8 cellular contexts compared by ENCODE assay signal in the genomic region with DNA sequence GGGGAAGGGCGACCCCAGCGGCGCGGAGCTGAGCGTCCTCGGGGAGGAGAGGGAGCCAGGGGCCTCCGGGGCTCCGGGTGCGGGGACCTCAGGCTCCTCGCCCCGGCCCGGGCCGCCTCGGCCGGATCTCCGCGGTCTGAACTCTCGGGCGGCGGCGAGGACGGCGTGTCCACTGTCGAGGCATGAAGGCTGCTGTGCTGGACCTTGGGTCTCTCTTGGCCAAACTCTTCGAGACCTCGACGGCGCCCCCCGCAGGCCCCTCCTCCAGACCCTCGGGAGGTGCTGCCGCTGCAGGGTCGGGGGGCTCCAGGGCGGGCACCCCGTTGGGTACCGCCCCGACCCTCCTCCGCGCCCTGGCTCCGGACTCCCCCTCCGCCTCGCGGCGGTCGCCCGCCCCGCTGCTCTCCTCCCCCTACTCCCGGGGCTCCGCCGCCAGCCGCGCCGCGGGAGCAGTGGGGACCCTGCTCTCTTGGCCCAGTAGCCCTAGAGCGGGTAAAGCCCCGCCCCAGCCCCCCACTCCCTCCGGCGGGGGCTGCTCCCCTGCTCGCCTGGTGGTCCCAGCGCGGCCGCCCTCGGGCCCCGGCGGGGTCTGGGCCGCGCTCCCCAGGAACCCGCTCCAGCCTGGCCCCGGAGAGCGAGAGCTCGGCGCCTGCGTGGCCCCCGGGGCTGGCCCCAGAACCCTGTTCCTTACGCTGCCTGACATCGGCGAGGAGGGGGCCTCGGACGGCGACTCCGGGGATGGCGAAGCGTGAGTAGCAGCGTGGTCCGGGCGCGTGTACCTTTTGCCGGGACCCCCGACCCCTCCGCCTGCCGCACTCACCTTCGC. TPM values are rescaled to one million over a fixed set of nuclear protein-coding genes. Genes with fewer than 3 reads are reported as not detected.
A peak's percentile ranks its signal among the peaks of the same experiment; 100 is the strongest.
DNase-seq lines count a peak whose midpoint lies in the region; ATAC-seq, FAIRE-seq and TF ChIP-seq lines count a peak whose summit lies in the region.

No MANE protein-coding gene starts in this region.

- peak overlapping the region; percentile 85 for H3K4me2 ChIP-seq in mammary epithelial cell (ENCODE audit: insufficient read depth, low read depth, low read length)

- TF ChIP-seq CTCF in D721Med (IDR thresholded peaks at IDR 0.05; ENCODE audit: insufficient read depth, missing control alignments) (no peak), mammary epithelial cell (conservative IDR thresholded peaks at IDR 0.05 in 1 of 2, IDR thresholded peaks at IDR 0.05 in 1 of 2; ENCODE audit: extremely low read depth in 1 of 2, insufficient read depth in 1 of 2, low read depth in 1 of 2, low read length in 2 of 2) (no peak), liver (IDR thresholded peaks at IDR 0.05; ENCODE audit: low read depth, low read length, missing input control) (no peak), thoracic aorta (IDR thresholded peaks at IDR 0.05) (no peak)

- peak; percentile 30 for DNase-seq in D721Med (ENCODE audit: insufficient read length, low spot score)
- DNase-seq in mammary epithelial cell: no peak
- no peak for DNase-seq in thoracic aorta (ENCODE audit: low spot score)
- no peak for DNase-seq in AML-193 (lab: John Stamatoyannopoulos, UW)
- DNase-seq in DMS79 (lab: John Stamatoyannopoulos, UW): no peak

- no TSS peak for BruUV-seq in mammary epithelial cell (replicated peaks; lab: Mats Ljungman, UMichigan)

- TF ChIP-seq RAD21 in liver (IDR thresholded peaks at IDR 0.05): no peak

- intact Hi-C loops in mammary epithelial cell (cut with micrococcal nuclease): no loop called here

- H3K9me3 ChIP-seq in HUES48 (ENCODE audit: control insufficient read depth, insufficient read depth, low read length) (no peaks in the 10 kb centered on the region), mammary epithelial cell (replicated peaks; ENCODE audit: insufficient read depth, low read length) (no peaks in the 10 kb centered on the region), liver (ENCODE audit: control insufficient read depth in 4 of 4, low read length in 3 of 4) (no peaks in the 10 kb centered on the region), thoracic aorta (no peaks in the 10 kb centered on the region)

- in situ Hi-C loops in mammary epithelial cell (cut with MboI; ENCODE audit: low sequenced_read_pairs in 2 of 2): no loop called here

- no peak overlapping the region for H3K27ac ChIP-seq in HUES48 (ENCODE audit: low read depth, low read length)
- H3K27ac ChIP-seq in mammary epithelial cell (ENCODE audit: insufficient read depth, low read depth, low read length): no peak overlapping the region
- H3K27ac ChIP-seq in liver (ENCODE audit: low read depth in 1 of 2, low read length in 2 of 2): no peak overlapping the region
- H3K27ac ChIP-seq in thoracic aorta: no peak overlapping the region

- CTCF ChIA-PET in mammary epithelial cell (lab: Charles Lee; ENCODE audit: low non-redundant PET): no interaction called here

- WGBS in mammary epithelial cell (ENCODE audit: low coverage, missing lambda C conversion rate): 16% methylated on average over 23 of the region's 91 CpGs
- WGBS in liver: 6% methylated on average over 91 of the region's 91 CpGs

- ATAC-seq in GM21360 (IDR thresholded peaks at IDR 0.05; ENCODE audit: unreplicated experiment) (peak; percentile 33), thoracic aorta (ENCODE audit: insufficient number of reproducible peaks, low FRiP score, low read depth) (no peak)

- dilution Hi-C loops in mammary epithelial cell (cut with HindIII; ENCODE audit: low sequenced_read_pairs): no loop called here

- H3K4me3 ChIP-seq in HUES48 (ENCODE audit: low read depth, low read length) (peak overlapping the region; percentile 60), mammary epithelial cell (replicated peaks in 1 of 3; ENCODE audit: insufficient read depth in 1 of 3, low read depth in 2 of 3, low read length in 3 of 3) (peak overlapping the region; percentile 6 to 36 (median 11)), liver (ENCODE audit: low read depth in 1 of 3, low read length in 3 of 3) (peak overlapping the region in 2 of 3 donors; percentile 58 to 83), thoracic aorta (peak overlapping the region; percentile 76)

- H3K4me1 ChIP-seq in HUES48 (ENCODE audit: control insufficient read depth, insufficient read depth, low read length): peaks cover 15% of the 10 kb centered on the region
- peaks cover 9% of the 10 kb centered on the region for H3K4me1 ChIP-seq in mammary epithelial cell (ENCODE audit: insufficient read depth, low read length)
- peaks cover 0 to 15% (median 5%) of the 10 kb centered on the region in 4 donors for H3K4me1 ChIP-seq in liver (ENCODE audit: control insufficient read depth in 4 of 4, insufficient read depth in 4 of 4, low read length in 3 of 4)
- H3K4me1 ChIP-seq in thoracic aorta (ENCODE audit: control insufficient read depth in 1 of 2, low read depth in 2 of 2): peaks cover 10 to 16% of the 10 kb centered on the region in 2 donors

- peak overlapping the region; percentile 56 for H2AFZ ChIP-seq in mammary epithelial cell (ENCODE audit: low read depth, low read length)

- H3K27me3 ChIP-seq in HUES48 (ENCODE audit: control insufficient read depth, insufficient read depth, low read length) (peaks cover 38% of the 10 kb centered on the region), mammary epithelial cell (ENCODE audit: insufficient read depth, low read length) (peaks cover 20% of the 10 kb centered on the region), liver (ENCODE audit: control insufficient read depth in 4 of 4, insufficient read depth in 4 of 4, low read length in 3 of 4) (no peaks in the 10 kb centered on the region), thoracic aorta (replicated peaks; ENCODE audit: insufficient read depth) (no peaks in the 10 kb centered on the region)

- H4K20me1 ChIP-seq in mammary epithelial cell (ENCODE audit: insufficient read depth, low read length): no peaks in the 10 kb centered on the region

- no peak for FAIRE-seq in D721Med (lab: Jason Lieb, UNC)

- H3K9ac ChIP-seq in HUES48 (ENCODE audit: low read depth, low read length): peak overlapping the region; percentile 59
- H3K9ac ChIP-seq in mammary epithelial cell (ENCODE audit: insufficient read depth, low read length): no peak overlapping the region
- H3K9ac ChIP-seq in liver (ENCODE audit: low read depth in 1 of 2, low read length in 2 of 2): no peak overlapping the region

- no peaks in the 10 kb centered on the region for H3K36me3 ChIP-seq in HUES48 (ENCODE audit: control insufficient read depth, insufficient read depth, low read length)
- H3K36me3 ChIP-seq in mammary epithelial cell (ENCODE audit: insufficient read depth, low read length): no peaks in the 10 kb centered on the region
- no peaks in the 10 kb centered on the region for H3K36me3 ChIP-seq in liver (ENCODE audit: control insufficient read depth in 4 of 4, insufficient read depth in 3 of 4, low read depth in 1 of 4, low read length in 3 of 4)
- H3K36me3 ChIP-seq in thoracic aorta: no peaks in the 10 kb centered on the region

- no peaks in the 10 kb centered on the region for H3K79me2 ChIP-seq in mammary epithelial cell (ENCODE audit: insufficient read depth, low read length)

TF ChIP-seq in liver, 16 proteins besides CTCF, POLR2A, EP300 and RAD21 (continues in another document):
- TF ChIP-seq EGR1 (IDR thresholded peaks at IDR 0.05; ENCODE audit: low read depth in 2 of 2) (no peak), FOXA1 (IDR thresholded peaks at IDR 0.05) (no peak), JUND (IDR thresholded peaks at IDR 0.05) (no peak), GABPA (IDR thresholded peaks at IDR 0.05 in 1 of 2, conservative IDR thresholded peaks at IDR 0.05 in 1 of 2) (no peak), FOXA2 (IDR thresholded peaks at IDR 0.05) (no peak), NR2F2 (IDR thresholded peaks at IDR 0.05) (no peak), TAF1 (conservative IDR thresholded peaks at IDR 0.05) (no peak), YY1 (IDR thresholded peaks at IDR 0.05) (no peak), REST (IDR thresholded peaks at IDR 0.05) (no peak)
- TF ChIP-seq, protein P1, sequence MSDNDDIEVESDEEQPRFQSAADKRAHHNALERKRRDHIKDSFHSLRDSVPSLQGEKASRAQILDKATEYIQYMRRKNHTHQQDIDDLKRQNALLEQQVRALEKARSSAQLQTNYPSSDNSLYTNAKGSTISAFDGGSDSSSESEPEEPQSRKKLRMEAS (IDR thresholded peaks at IDR 0.05): no peak
- TF ChIP-seq, protein P2, sequence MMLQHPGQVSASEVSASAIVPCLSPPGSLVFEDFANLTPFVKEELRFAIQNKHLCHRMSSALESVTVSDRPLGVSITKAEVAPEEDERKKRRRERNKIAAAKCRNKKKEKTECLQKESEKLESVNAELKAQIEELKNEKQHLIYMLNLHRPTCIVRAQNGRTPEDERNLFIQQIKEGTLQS (IDR thresholded peaks at IDR 0.05): no peak

RNA-seq across cellular contexts. Expression of gene FAM149A, which starts 0.6 kb away (rescaled TPM):
- 1 to 10 TPM; 1.5 to 1.6 TPM for total RNA-seq in mammary epithelial cell
- 0.44 TPM for polyA plus RNA-seq in mammary epithelial cell
- polyA minus RNA-seq in mammary epithelial cell: not detected
- total RNA-seq in liver: 10 to 100 TPM; 15.5 to 27.1 TPM
- polyA plus RNA-seq in liver: 10 to 100 TPM; 12.0 to 14.5 TPM
- total RNA-seq in thoracic aorta: 10 to 100 TPM in 1 of 2 donors, 1 to 10 TPM in 1; 9.9 to 12.8 TPM

RNA-seq across cellular contexts. Expression of gene TLR3, which starts 36.2 kb away (rescaled TPM):
- total RNA-seq in mammary epithelial cell (1 to 10 TPM; 2.8 to 6.0 TPM), liver (1 to 10 TPM; 1.3 to 4.3 TPM), thoracic aorta (1 to 10 TPM; 3.5 to 5.7 TPM)
- polyA plus RNA-seq in mammary epithelial cell (4.4 TPM), liver (1 to 10 TPM; 2.0 to 2.8 TPM)
- 1.6 TPM for polyA minus RNA-seq in mammary epithelial cell

Comparison
In these comparisons a context has a peak if more than half of its experiments do, and no peak if none do; other contexts are left out.
1. H3K4me3 ChIP-seq: peak in every context shown above with its lines; median percentile 76 in thoracic aorta; 70 in liver; 60 in HUES48; 11 in mammary epithelial cell.
2. RNA of gene FAM149A, which starts 0.6 kb away (total RNA-seq): 15.5 to 27.1 TPM in liver and 9.9 to 12.8 TPM in thoracic aorta; 1.5 to 1.6 TPM in mammary epithelial cell; every median in the first group is over 4 times any median in the second.